1 cellular context compared by ENCODE assay signal in the genomic region with DNA sequence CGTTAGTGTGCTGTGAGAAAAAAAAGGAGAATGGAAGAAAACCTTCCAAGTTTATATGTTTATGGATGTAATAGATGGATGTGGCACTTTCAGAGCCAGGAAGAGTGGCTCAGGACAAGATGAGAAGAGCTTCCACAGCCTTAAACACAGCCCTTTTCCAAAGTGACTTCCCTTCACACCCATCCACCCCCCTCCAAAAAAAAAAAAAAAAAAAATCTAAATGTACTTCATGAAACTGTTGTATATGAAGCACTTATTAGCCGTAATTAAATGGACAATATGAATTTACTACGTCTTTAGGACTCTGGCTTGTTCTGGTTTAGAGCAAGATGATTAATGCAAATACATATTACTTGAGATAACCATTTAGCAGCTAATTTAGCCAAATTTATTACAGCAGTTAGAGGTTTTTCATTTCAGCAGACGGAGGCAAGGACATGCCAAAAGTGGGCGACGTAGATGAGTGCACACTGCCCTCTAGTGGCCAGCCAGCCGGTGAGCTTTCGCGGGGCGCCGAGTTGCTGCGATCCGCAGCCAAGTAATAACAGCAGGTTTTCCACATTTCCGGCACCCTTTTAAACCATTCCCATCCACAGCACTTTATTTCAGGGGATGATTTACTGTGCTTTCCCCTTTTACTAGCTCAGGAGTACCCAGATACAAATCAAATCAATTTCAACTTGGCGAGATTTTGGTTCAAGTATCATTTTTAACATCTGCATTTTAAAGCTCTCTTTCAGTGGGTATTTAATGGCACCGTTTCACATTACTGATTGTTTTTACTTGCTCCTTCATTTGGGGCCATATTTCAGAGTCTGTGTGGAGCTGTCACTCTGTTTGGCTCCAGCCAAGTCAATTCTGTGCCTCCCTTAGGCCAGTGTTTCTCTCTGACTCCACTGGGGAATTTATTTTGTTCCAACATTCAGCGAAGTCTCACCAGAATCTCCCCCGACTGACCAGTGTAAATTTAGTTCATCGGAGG.
TF ChIP-seq lines count a peak whose summit lies in the region.

No MANE protein-coding gene starts in this region.

TF ChIP-seq in HepG2, 621 proteins besides CTCF, POLR2A, EP300 and RAD21 (continued from another document and continues in another):
- TF ChIP-seq ARID5B (CRISPR knock-in tag; IDR thresholded peaks at IDR 0.05) (peak; percentile 59; the same call in 1 of the 2 replicates), ETS1 (CRISPR knock-in tag; IDR thresholded peaks at IDR 0.05) (no peak), IKZF4 (CRISPR knock-in tag; IDR thresholded peaks at IDR 0.05; ENCODE audit: borderline replicate concordance, low read depth, not compliant biosample characterization) (no peak), YEATS2 (CRISPR knock-in tag; IDR thresholded peaks at IDR 0.05; ENCODE audit: borderline replicate concordance) (0 out of 2 replicates have a peak, but pooled peaks have one; percentile 30), ZNF709 (CRISPR knock-in tag; IDR thresholded peaks at IDR 0.05) (peak; percentile 29; the same call in 1 of the 2 replicates), NPAS2 (CRISPR knock-in tag; IDR thresholded peaks at IDR 0.05; ENCODE audit: borderline replicate concordance) (no peak), BCLAF1 (IDR thresholded peaks at IDR 0.05) (no peak), IKZF5 (CRISPR knock-in tag; IDR thresholded peaks at IDR 0.05) (peak; percentile 54; the same call in 1 of the 2 replicates), SALL1 (CRISPR knock-in tag; IDR thresholded peaks at IDR 0.05) (peak; percentile 53; the same call in 1 of the 2 replicates), CENPX (CRISPR knock-in tag; IDR thresholded peaks at IDR 0.05) (no peak), KLF9 (CRISPR knock-in tag; IDR thresholded peaks at IDR 0.05; ENCODE audit: low read depth) (no peak), ZNF12 (CRISPR knock-in tag; IDR thresholded peaks at IDR 0.05) (peak; percentile 44; the same call in 1 of the 2 replicates), THRA (CRISPR knock-in tag; IDR thresholded peaks at IDR 0.05; ENCODE audit: borderline replicate concordance) (0 out of 2 replicates have a peak, but pooled peaks have one; percentile 35), ZNF773 (CRISPR knock-in tag; IDR thresholded peaks at IDR 0.05; ENCODE audit: borderline replicate concordance) (no peak), HNRNPLL (IDR thresholded peaks at IDR 0.05; ENCODE audit: low read depth, low read length, poor library complexity, severe bottlenecking) (peak; percentile 53), ZNF207 (IDR thresholded peaks at IDR 0.05; ENCODE audit: borderline replicate concordance) (no peak), ZNF331 (CRISPR knock-in tag; IDR thresholded peaks at IDR 0.05) (no peak), ZNF101 (CRISPR knock-in tag; IDR thresholded peaks at IDR 0.05; ENCODE audit: borderline replicate concordance, low read depth) (no peak), ZFP82 (CRISPR knock-in tag; IDR thresholded peaks at IDR 0.05; ENCODE audit: borderline replicate concordance) (no peak), ZNF605 (CRISPR knock-in tag; IDR thresholded peaks at IDR 0.05) (0 out of 2 replicates have a peak, but pooled peaks have one; percentile 5), ZBTB14 (CRISPR knock-in tag; IDR thresholded peaks at IDR 0.05) (no peak), GATAD2A (CRISPR knock-in tag; IDR thresholded peaks at IDR 0.05) (peak; percentile 41; the same call in 1 of the 2 replicates), PAX8 (CRISPR knock-in tag; IDR thresholded peaks at IDR 0.05; ENCODE audit: borderline replicate concordance) (no peak), ZNF572 (CRISPR knock-in tag; IDR thresholded peaks at IDR 0.05) (no peak), NFE2L2 (IDR thresholded peaks at IDR 0.05; ENCODE audit: low read length) (no peak; the same call in 1 of the 2 replicates)
- TF ChIP-seq, protein P1, sequence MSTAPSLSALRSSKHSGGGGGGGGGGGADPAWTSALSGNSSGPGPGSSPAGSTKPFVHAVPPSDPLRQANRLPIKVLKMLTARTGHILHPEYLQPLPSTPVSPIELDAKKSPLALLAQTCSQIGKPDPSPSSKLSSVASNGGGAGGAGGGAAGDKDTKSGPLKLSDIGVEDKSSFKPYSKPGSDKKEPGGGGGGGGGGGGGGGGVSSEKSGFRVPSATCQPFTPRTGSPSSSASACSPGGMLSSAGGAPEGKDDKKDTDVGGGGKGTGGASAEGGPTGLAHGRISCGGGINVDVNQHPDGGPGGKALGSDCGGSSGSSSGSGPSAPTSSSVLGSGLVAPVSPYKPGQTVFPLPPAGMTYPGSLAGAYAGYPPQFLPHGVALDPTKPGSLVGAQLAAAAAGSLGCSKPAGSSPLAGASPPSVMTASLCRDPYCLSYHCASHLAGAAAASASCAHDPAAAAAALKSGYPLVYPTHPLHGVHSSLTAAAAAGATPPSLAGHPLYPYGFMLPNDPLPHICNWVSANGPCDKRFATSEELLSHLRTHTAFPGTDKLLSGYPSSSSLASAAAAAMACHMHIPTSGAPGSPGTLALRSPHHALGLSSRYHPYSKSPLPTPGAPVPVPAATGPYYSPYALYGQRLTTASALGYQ (CRISPR knock-in tag; IDR thresholded peaks at IDR 0.05): no peak
- TF ChIP-seq, protein P2, sequence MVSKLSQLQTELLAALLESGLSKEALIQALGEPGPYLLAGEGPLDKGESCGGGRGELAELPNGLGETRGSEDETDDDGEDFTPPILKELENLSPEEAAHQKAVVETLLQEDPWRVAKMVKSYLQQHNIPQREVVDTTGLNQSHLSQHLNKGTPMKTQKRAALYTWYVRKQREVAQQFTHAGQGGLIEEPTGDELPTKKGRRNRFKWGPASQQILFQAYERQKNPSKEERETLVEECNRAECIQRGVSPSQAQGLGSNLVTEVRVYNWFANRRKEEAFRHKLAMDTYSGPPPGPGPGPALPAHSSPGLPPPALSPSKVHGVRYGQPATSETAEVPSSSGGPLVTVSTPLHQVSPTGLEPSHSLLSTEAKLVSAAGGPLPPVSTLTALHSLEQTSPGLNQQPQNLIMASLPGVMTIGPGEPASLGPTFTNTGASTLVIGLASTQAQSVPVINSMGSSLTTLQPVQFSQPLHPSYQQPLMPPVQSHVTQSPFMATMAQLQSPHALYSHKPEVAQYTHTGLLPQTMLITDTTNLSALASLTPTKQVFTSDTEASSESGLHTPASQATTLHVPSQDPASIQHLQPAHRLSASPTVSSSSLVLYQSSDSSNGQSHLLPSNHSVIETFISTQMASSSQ (IDR thresholded peaks at IDR 0.05; ENCODE audit: low read depth): no peak
- TF ChIP-seq, protein P2 (CRISPR knock-in tag; IDR thresholded peaks at IDR 0.05; ENCODE audit: borderline replicate concordance): no peak
- TF ChIP-seq, protein P3, sequence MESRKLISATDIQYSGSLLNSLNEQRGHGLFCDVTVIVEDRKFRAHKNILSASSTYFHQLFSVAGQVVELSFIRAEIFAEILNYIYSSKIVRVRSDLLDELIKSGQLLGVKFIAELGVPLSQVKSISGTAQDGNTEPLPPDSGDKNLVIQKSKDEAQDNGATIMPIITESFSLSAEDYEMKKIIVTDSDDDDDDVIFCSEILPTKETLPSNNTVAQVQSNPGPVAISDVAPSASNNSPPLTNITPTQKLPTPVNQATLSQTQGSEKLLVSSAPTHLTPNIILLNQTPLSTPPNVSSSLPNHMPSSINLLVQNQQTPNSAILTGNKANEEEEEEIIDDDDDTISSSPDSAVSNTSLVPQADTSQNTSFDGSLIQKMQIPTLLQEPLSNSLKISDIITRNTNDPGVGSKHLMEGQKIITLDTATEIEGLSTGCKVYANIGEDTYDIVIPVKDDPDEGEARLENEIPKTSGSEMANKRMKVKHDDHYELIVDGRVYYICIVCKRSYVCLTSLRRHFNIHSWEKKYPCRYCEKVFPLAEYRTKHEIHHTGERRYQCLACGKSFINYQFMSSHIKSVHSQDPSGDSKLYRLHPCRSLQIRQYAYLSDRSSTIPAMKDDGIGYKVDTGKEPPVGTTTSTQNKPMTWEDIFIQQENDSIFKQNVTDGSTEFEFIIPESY (CRISPR knock-in tag; IDR thresholded peaks at IDR 0.05): no peak
